17 cellular contexts compared by ENCODE assay signal in genomic region chr7:158726277-158726807, GRCh38.
"Had no signal": no experiment of that assay in that cellular context is flagged by ENCODE, and none has a peak within 500 bp of the region (broad histone marks: within the 10 kb centered on the region; RNA-seq: fewer than 3 reads in every experiment).

No MANE protein-coding gene starts in this region.

- H3K4me1 Mint-ChIP-seq: stimulated activated naive CD8-positive, alpha-beta T cell treated with anti-CD3 and anti-CD28 coated beads, Interleukin-15, amount 100 ng/mL, for 72 hours had no signal

- H3K9me3 Mint-ChIP-seq: natural killer cell; stimulated activated naive CD8-positive, alpha-beta T cell treated with anti-CD3 and anti-CD28 coated beads, Interleukin-15, amount 100 ng/mL, for 72 hours had no signal

- ATAC-seq: left ventricle myocardium superior; lower lobe of right lung; natural killer cell; right lobe of liver; stimulated activated naive CD8-positive, alpha-beta T cell treated with anti-CD3 and anti-CD28 coated beads, Interleukin-15, amount 100 ng/mL, for 72 hours; upper lobe of right lung had no signal

- H3K4me3 Mint-ChIP-seq: natural killer cell; stimulated activated naive CD8-positive, alpha-beta T cell treated with anti-CD3 and anti-CD28 coated beads, Interleukin-15, amount 100 ng/mL, for 72 hours had no signal

- H3K27ac Mint-ChIP-seq: natural killer cell; progenitor cell of endocrine pancreas; stimulated activated naive CD8-positive, alpha-beta T cell treated with anti-CD3 and anti-CD28 coated beads, Interleukin-15, amount 100 ng/mL, for 72 hours had no signal

- H3K36me3 Mint-ChIP-seq: natural killer cell had no signal

- H3K27me3 Mint-ChIP-seq: progenitor cell of endocrine pancreas; stimulated activated naive CD8-positive, alpha-beta T cell treated with anti-CD3 and anti-CD28 coated beads, Interleukin-15, amount 100 ng/mL, for 72 hours had no signal

- DNase-seq: dorsolateral prefrontal cortex; effector CD4-positive, alpha-beta T cell; hypothalamus; left ventricle myocardium superior; lower lobe of right lung; natural killer cell; right lobe of liver; stimulated activated CD4-positive, alpha-beta T cell treated with anti-CD3 and anti-CD28 coated beads, Interleukin-12 subunit alpha, Interleukin-12 subunit beta, amount 100 ng/mL, for 4 hours; stimulated activated CD4-positive, alpha-beta T cell treated with anti-CD3 and anti-CD28 coated beads, Interleukin-1b, Interleukin-23, amount 100 ng/mL, for 48 hours; stimulated activated CD4-positive, alpha-beta T cell treated with anti-CD3 and anti-CD28 coated beads, Interleukin-4, amount 100 ng/mL, for 1 hour; stimulated activated CD8-positive, alpha-beta memory T cell treated with anti-CD3 and anti-CD28 coated beads, Interleukin-4, amount 100 ng/mL, for 48 hours; stimulated activated naive CD4-positive, alpha-beta T cell; stimulated activated naive CD8-positive, alpha-beta T cell treated with anti-CD3 and anti-CD28 coated beads, Interleukin-15, amount 100 ng/mL, for 72 hours; transverse colon; upper lobe of right lung; uterus had no signal
